In genomic region chrY:20814794-20815193, GRCh38 we compare ENCODE assay signal across 30 cellular contexts. TPM values are rescaled to one million over a fixed set of nuclear protein-coding genes. Genes with fewer than 3 reads are reported as not detected.
"Had no signal": no experiment of that assay in that cellular context is flagged by ENCODE, and none has a peak within 500 bp of the region (broad histone marks: within the 10 kb centered on the region; RNA-seq: fewer than 3 reads in every experiment).

No MANE protein-coding gene starts in this region.

- ATAC-seq: left cardiac atrium; lower lobe of right lung; natural killer cell; sciatic nerve; stimulated activated effector memory CD8-positive, alpha-beta T cell treated with anti-CD3 and anti-CD28 coated beads, Interleukin-12 subunit alpha, Interleukin-12 subunit beta, amount 100 ng/mL, for 72 hours; upper lobe of right lung had no signal

- H3K27me3 Mint-ChIP-seq: memory B cell; stimulated activated naive CD8-positive, alpha-beta T cell treated with anti-CD3 and anti-CD28 coated beads, Interleukin-15, Interleukin-2, amounts not matched to agents 100 ng/mL and 50 ng/mL, for 24 hours had no signal

- H3K4me1 Mint-ChIP-seq: mesothelial cell of epicardium, natural killer cell, neural crest cell had no signal

- DNase-seq: dermis blood vessel endothelial cell; esophagus squamous epithelium; foreskin fibroblast; head of caudate nucleus; kidney; left cardiac atrium; left ventricle myocardium inferior; lower lobe of right lung; natural killer cell; posterior cingulate gyrus; spleen; stimulated activated CD8-positive, alpha-beta memory T cell treated with anti-CD3 and anti-CD28 coated beads, Interleukin-4, amount 100 ng/mL, for 48 hours; testis; upper lobe of right lung had no signal

- H3K36me3 Mint-ChIP-seq: mesothelial cell of epicardium; natural killer cell; stimulated activated effector memory CD8-positive, alpha-beta T cell treated with anti-CD3 and anti-CD28 coated beads, Interleukin-12 subunit alpha, Interleukin-12 subunit beta, amount 100 ng/mL, for 72 hours had no signal

- H3K9me3 Mint-ChIP-seq: memory B cell; mesothelial cell of epicardium; natural killer cell; neural crest cell; stimulated activated effector memory CD8-positive, alpha-beta T cell treated with anti-CD3 and anti-CD28 coated beads, Interleukin-12 subunit alpha, Interleukin-12 subunit beta, amount 100 ng/mL, for 72 hours; stimulated activated naive CD8-positive, alpha-beta T cell treated with anti-CD3 and anti-CD28 coated beads, Interleukin-15, Interleukin-2, amounts not matched to agents 100 ng/mL and 50 ng/mL, for 24 hours had no signal

- H3K4me3 Mint-ChIP-seq: memory B cell; mesothelial cell of epicardium; natural killer cell; neural crest cell; stimulated activated effector memory CD8-positive, alpha-beta T cell treated with anti-CD3 and anti-CD28 coated beads, Interleukin-12 subunit alpha, Interleukin-12 subunit beta, amount 100 ng/mL, for 72 hours; stimulated activated naive CD8-positive, alpha-beta T cell treated with anti-CD3 and anti-CD28 coated beads, Interleukin-15, Interleukin-2, amounts not matched to agents 100 ng/mL and 50 ng/mL, for 24 hours had no signal

- H3K27ac Mint-ChIP-seq: memory B cell; mesothelial cell of epicardium; natural killer cell; stimulated activated effector memory CD8-positive, alpha-beta T cell treated with anti-CD3 and anti-CD28 coated beads, Interleukin-12 subunit alpha, Interleukin-12 subunit beta, amount 100 ng/mL, for 72 hours; stimulated activated naive CD8-positive, alpha-beta T cell treated with anti-CD3 and anti-CD28 coated beads, Interleukin-15, Interleukin-2, amounts not matched to agents 100 ng/mL and 50 ng/mL, for 24 hours had no signal

RNA-seq across cellular contexts. Expression of gene RPS4Y2, which starts 58.9 kb away (rescaled TPM):
- total RNA-seq: dermis blood vessel endothelial cell, epithelial cell of proximal tubule, esophagus squamous epithelium, hepatocyte, kidney, left cardiac atrium, left ventricle myocardium inferior, lower lobe of right lung, mesothelial cell of epicardium, mucosa of gallbladder, myocyte, natural killer cell, neural crest cell, osteocyte, pulmonary artery endothelial cell, sciatic nerve, skeletal muscle tissue, spleen, subcutaneous adipose tissue, tibial nerve, upper lobe of right lung, vagina had no signal
